Comparison of ENCODE assay signal across 1 cellular context in the genomic region with DNA sequence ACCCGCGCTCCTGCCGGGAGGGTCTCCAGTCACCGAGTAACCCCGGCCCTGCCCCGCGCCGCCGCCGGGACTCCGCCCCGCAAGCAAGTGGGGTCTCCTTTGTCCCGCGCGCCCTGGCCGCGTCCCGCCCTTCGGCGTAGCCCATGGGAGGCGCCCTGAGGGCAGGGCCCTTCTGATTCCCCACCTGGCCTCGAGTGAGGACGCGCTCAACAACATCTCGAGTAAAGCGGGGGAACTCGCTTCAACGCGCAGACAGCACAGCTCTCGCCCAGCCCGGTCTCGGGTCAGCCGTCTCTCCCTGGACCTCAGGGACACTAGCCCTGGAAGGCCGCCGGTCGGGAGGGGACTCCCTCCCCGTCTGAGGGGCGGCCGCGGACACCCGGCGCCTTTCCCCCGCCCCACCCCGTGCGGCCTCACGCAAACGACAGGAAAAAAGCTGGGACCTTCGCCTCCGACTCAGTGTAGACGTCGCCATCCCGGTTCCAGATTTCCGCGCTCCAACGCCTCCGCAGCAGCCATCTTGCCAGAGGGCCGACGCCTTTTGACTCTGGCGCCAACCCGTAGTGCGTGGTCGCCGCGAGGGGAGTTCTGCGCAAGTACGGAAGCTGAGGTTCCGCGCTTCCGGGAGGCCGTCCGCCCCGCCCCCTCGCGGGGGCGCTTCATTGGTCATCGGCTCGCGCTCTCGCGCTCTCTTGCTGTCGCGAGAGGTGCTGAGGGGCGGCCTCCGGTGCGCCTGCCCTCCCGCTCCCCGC.
TF ChIP-seq lines count a peak whose summit lies in the region.

No MANE protein-coding gene starts in this region.

TF ChIP-seq in K562, 482 proteins besides CTCF, POLR2A, EP300 and RAD21 (continued from another document and continues in another):
- TF ChIP-seq, protein P1, sequence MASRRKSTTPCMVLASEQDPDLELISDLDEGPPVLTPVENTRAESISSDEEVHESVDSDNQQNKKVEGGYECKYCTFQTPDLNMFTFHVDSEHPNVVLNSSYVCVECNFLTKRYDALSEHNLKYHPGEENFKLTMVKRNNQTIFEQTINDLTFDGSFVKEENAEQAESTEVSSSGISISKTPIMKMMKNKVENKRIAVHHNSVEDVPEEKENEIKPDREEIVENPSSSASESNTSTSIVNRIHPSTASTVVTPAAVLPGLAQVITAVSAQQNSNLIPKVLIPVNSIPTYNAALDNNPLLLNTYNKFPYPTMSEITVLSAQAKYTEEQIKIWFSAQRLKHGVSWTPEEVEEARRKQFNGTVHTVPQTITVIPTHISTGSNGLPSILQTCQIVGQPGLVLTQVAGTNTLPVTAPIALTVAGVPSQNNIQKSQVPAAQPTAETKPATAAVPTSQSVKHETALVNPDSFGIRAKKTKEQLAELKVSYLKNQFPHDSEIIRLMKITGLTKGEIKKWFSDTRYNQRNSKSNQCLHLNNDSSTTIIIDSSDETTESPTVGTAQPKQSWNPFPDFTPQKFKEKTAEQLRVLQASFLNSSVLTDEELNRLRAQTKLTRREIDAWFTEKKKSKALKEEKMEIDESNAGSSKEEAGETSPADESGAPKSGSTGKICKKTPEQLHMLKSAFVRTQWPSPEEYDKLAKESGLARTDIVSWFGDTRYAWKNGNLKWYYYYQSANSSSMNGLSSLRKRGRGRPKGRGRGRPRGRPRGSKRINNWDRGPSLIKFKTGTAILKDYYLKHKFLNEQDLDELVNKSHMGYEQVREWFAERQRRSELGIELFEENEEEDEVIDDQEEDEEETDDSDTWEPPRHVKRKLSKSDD (conservative IDR thresholded peaks at IDR 0.05; ENCODE audit: low read length): peak; percentile 80; the same call in 1 of the 2 replicates
- TF ChIP-seq MTA3 (IDR thresholded peaks at IDR 0.05; ENCODE audit: borderline replicate concordance): peak; percentile 98
- TF ChIP-seq ZFX (CRISPR knock-in tag; IDR thresholded peaks at IDR 0.05): peak; percentile 83
- TF ChIP-seq, protein P2, sequence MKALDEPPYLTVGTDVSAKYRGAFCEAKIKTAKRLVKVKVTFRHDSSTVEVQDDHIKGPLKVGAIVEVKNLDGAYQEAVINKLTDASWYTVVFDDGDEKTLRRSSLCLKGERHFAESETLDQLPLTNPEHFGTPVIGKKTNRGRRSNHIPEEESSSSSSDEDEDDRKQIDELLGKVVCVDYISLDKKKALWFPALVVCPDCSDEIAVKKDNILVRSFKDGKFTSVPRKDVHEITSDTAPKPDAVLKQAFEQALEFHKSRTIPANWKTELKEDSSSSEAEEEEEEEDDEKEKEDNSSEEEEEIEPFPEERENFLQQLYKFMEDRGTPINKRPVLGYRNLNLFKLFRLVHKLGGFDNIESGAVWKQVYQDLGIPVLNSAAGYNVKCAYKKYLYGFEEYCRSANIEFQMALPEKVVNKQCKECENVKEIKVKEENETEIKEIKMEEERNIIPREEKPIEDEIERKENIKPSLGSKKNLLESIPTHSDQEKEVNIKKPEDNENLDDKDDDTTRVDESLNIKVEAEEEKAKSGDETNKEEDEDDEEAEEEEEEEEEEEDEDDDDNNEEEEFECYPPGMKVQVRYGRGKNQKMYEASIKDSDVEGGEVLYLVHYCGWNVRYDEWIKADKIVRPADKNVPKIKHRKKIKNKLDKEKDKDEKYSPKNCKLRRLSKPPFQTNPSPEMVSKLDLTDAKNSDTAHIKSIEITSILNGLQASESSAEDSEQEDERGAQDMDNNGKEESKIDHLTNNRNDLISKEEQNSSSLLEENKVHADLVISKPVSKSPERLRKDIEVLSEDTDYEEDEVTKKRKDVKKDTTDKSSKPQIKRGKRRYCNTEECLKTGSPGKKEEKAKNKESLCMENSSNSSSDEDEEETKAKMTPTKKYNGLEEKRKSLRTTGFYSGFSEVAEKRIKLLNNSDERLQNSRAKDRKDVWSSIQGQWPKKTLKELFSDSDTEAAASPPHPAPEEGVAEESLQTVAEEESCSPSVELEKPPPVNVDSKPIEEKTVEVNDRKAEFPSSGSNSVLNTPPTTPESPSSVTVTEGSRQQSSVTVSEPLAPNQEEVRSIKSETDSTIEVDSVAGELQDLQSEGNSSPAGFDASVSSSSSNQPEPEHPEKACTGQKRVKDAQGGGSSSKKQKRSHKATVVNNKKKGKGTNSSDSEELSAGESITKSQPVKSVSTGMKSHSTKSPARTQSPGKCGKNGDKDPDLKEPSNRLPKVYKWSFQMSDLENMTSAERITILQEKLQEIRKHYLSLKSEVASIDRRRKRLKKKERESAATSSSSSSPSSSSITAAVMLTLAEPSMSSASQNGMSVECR (CRISPR knock-in tag; IDR thresholded peaks at IDR 0.05): peak; percentile 86
- no peak for TF ChIP-seq HNRNPH1 (optimal IDR thresholded peaks at IDR 0.05; ENCODE audit: low read depth, low read length)
- peak in 1 of 2 experiments; percentile 81; a peak in 1 of 4 replicates for TF ChIP-seq KDM4B (IDR thresholded peaks at IDR 0.05; ENCODE audit: borderline replicate concordance in 2 of 2, low read depth in 1 of 2)
- TF ChIP-seq NCOA1 (IDR thresholded peaks at IDR 0.05; ENCODE audit: low read depth): peak; percentile 32; the same call in 1 of the 2 replicates
- peak; percentile 66; the same call in 1 of the 2 replicates for TF ChIP-seq ZNF282 (CRISPR knock-in tag; IDR thresholded peaks at IDR 0.05)
- peak; percentile 59; the same call in 1 of the 2 replicates for TF ChIP-seq SOX6 (IDR thresholded peaks at IDR 0.05)
- TF ChIP-seq, protein P3, sequence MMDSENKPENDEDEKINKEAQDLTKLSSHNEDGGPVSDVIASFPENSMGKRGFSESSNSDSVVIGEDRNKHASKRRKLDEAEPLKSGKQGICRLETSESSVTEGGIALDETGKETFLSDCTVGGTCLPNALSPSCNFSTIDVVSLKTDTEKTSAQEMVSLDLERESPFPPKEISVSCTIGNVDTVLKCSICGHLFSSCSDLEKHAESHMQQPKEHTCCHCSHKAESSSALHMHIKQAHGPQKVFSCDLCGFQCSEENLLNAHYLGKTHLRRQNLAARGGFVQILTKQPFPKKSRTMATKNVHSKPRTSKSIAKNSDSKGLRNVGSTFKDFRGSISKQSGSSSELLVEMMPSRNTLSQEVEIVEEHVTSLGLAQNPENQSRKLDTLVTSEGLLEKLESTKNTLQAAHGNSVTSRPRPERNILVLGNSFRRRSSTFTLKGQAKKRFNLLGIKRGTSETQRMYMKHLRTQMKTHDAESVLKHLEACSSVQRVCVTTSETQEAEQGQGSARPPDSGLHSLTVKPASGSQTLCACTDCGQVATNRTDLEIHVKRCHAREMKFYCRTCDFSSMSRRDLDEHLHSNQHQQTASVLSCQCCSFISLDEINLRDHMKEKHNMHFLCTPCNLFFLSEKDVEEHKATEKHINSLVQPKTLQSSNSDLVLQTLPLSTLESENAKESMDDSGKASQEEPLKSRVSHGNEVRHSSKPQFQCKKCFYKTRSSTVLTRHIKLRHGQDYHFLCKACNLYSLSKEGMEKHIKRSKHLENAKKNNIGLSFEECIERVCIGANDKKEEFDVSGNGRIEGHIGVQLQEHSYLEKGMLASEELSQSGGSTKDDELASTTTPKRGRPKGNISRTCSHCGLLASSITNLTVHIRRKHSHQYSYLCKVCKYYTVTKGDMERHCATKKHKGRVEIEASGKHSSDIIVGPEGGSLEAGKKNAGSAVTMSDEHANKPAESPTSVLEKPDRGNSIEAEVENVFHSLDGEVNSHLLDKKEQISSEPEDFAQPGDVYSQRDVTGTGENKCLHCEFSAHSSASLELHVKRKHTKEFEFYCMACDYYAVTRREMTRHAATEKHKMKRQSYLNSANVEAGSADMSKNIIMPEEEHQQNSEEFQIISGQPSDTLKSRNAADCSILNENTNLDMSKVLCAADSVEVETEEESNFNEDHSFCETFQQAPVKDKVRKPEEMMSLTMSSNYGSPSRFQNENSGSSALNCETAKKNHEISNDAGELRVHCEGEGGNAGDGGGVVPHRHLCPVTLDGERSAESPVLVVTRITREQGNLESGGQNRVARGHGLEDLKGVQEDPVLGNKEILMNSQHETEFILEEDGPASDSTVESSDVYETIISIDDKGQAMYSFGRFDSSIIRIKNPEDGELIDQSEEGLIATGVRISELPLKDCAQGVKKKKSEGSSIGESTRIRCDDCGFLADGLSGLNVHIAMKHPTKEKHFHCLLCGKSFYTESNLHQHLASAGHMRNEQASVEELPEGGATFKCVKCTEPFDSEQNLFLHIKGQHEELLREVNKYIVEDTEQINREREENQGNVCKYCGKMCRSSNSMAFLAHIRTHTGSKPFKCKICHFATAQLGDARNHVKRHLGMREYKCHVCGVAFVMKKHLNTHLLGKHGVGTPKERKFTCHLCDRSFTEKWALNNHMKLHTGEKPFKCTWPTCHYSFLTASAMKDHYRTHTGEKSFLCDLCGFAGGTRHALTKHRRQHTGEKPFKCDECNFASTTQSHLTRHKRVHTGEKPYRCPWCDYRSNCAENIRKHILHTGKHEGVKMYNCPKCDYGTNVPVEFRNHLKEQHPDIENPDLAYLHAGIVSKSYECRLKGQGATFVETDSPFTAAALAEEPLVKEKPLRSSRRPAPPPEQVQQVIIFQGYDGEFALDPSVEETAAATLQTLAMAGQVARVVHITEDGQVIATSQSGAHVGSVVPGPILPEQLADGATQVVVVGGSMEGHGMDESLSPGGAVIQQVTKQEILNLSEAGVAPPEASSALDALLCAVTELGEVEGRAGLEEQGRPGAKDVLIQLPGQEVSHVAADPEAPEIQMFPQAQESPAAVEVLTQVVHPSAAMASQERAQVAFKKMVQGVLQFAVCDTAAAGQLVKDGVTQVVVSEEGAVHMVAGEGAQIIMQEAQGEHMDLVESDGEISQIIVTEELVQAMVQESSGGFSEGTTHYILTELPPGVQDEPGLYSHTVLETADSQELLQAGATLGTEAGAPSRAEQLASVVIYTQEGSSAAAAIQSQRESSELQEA (IDR thresholded peaks at IDR 0.05; ENCODE audit: low read depth): peak; percentile 96
- no peak; the same call in 1 of the 2 replicates for TF ChIP-seq HDAC2 (IDR thresholded peaks at IDR 0.05)
- TF ChIP-seq SMARCA4 (IDR thresholded peaks at IDR 0.05): peak; percentile 20; the same call in 1 of the 2 replicates
- TF ChIP-seq JUND (IDR thresholded peaks at IDR 0.05; ENCODE audit: borderline replicate concordance, low read depth, low read length): peak; percentile 39; the same call in 1 of the 2 replicates
- peak; percentile 14; the same call in 1 of the 3 replicates for TF ChIP-seq JUND (tag; IDR thresholded peaks at IDR 0.05; ENCODE audit: borderline replicate concordance, low read depth, low read length)
- TF ChIP-seq, protein P4, sequence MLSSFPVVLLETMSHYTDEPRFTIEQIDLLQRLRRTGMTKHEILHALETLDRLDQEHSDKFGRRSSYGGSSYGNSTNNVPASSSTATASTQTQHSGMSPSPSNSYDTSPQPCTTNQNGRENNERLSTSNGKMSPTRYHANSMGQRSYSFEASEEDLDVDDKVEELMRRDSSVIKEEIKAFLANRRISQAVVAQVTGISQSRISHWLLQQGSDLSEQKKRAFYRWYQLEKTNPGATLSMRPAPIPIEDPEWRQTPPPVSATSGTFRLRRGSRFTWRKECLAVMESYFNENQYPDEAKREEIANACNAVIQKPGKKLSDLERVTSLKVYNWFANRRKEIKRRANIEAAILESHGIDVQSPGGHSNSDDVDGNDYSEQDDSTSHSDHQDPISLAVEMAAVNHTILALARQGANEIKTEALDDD (IDR thresholded peaks at IDR 0.05): no peak
- no peak for TF ChIP-seq PRMT5 (CRISPR knock-in tag; IDR thresholded peaks at IDR 0.05)
- TF ChIP-seq SP1 (CRISPR knock-in tag; IDR thresholded peaks at IDR 0.05): peak; percentile 80
- TF ChIP-seq, protein P5, sequence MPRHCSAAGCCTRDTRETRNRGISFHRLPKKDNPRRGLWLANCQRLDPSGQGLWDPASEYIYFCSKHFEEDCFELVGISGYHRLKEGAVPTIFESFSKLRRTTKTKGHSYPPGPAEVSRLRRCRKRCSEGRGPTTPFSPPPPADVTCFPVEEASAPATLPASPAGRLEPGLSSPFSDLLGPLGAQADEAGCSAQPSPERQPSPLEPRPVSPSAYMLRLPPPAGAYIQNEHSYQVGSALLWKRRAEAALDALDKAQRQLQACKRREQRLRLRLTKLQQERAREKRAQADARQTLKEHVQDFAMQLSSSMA (CRISPR knock-in tag; IDR thresholded peaks at IDR 0.05): no peak
- TF ChIP-seq, protein P6, sequence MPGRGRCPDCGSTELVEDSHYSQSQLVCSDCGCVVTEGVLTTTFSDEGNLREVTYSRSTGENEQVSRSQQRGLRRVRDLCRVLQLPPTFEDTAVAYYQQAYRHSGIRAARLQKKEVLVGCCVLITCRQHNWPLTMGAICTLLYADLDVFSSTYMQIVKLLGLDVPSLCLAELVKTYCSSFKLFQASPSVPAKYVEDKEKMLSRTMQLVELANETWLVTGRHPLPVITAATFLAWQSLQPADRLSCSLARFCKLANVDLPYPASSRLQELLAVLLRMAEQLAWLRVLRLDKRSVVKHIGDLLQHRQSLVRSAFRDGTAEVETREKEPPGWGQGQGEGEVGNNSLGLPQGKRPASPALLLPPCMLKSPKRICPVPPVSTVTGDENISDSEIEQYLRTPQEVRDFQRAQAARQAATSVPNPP (IDR thresholded peaks at IDR 0.05; ENCODE audit: borderline replicate concordance, insufficient read depth, insufficient read length): no peak
- peak; percentile 77 for TF ChIP-seq HCFC1 (IDR thresholded peaks at IDR 0.05; ENCODE audit: low read depth, low read length)
- no peak for TF ChIP-seq SREBF2 (CRISPR knock-in tag; IDR thresholded peaks at IDR 0.05)
- TF ChIP-seq TAF7 (tag; IDR thresholded peaks at IDR 0.05): peak; percentile 88
- peak; percentile 23; the same call in 1 of the 2 replicates for TF ChIP-seq TEAD4 (IDR thresholded peaks at IDR 0.05; ENCODE audit: low read length)
- TF ChIP-seq TEAD4 (CRISPR knock-in tag; IDR thresholded peaks at IDR 0.05; ENCODE audit: borderline replicate concordance): no peak
- TF ChIP-seq, protein P7, sequence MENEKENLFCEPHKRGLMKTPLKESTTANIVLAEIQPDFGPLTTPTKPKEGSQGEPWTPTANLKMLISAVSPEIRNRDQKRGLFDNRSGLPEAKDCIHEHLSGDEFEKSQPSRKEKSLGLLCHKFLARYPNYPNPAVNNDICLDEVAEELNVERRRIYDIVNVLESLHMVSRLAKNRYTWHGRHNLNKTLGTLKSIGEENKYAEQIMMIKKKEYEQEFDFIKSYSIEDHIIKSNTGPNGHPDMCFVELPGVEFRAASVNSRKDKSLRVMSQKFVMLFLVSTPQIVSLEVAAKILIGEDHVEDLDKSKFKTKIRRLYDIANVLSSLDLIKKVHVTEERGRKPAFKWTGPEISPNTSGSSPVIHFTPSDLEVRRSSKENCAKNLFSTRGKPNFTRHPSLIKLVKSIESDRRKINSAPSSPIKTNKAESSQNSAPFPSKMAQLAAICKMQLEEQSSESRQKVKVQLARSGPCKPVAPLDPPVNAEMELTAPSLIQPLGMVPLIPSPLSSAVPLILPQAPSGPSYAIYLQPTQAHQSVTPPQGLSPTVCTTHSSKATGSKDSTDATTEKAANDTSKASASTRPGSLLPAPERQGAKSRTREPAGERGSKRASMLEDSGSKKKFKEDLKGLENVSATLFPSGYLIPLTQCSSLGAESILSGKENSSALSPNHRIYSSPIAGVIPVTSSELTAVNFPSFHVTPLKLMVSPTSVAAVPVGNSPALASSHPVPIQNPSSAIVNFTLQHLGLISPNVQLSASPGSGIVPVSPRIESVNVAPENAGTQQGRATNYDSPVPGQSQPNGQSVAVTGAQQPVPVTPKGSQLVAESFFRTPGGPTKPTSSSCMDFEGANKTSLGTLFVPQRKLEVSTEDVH (IDR thresholded peaks at IDR 0.05; ENCODE audit: low read depth, partially characterized antibody): peak; percentile 94
- peak; percentile 95 for TF ChIP-seq CHD2 (IDR thresholded peaks at IDR 0.05; ENCODE audit: low read depth, low read length)
- no peak for TF ChIP-seq POLR3G (IDR thresholded peaks at IDR 0.05; ENCODE audit: extremely low read depth, insufficient read length, insufficient replicate concordance)
- no peak for TF ChIP-seq ZFP36 (IDR thresholded peaks at IDR 0.05; ENCODE audit: low read depth, low read length, partially characterized antibody)
- TF ChIP-seq ZNF12 (CRISPR knock-in tag; IDR thresholded peaks at IDR 0.05): no peak; the same call in 1 of the 2 replicates
